In the genomic region with DNA sequence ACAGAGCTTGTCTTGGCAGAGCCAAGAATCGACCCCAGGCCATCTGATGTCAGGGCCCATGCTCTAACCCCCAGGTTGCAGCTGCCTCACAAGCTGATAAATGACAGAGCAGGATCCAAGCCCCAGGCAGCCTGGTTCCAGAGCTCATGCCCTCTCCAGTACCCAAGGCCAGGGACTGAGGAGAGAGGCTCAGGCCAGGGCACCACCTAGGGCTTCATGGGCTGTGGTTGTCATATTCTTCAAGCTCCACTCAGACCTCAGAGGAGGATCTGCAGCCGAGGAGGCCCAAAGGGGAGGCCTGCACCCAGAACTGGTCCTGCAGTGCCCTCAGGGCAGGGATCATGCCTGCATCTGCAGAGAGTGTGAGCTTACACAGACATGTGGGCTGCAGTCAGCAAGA, we compare ENCODE assay signal across 19 cellular contexts.
A peak's percentile ranks its signal among the peaks of the same experiment; 100 is the strongest.
DNase-seq lines count a peak whose midpoint lies in the region; ATAC-seq and TF ChIP-seq lines count a peak whose summit lies in the region.
"Had no signal": no experiment of that assay in that cellular context is flagged by ENCODE, and none has a peak within 500 bp of the region (broad histone marks: within the 10 kb centered on the region; RNA-seq: fewer than 3 reads in every experiment).

No MANE protein-coding gene starts in this region.

- peaks cover 4% of the 10 kb centered on the region for H3K27me3 Mint-ChIP-seq in type B pancreatic cell

- no peaks in the 10 kb centered on the region for H3K36me3 Mint-ChIP-seq in type B pancreatic cell

- H3K9me3 Mint-ChIP-seq in type B pancreatic cell: no peaks in the 10 kb centered on the region

- no peak overlapping the region for H3K4me2 ChIP-seq in IMR-90 (ENCODE audit: low read depth, low read length)

- dilution Hi-C loops in IMR-90 (cut with HindIII; ENCODE audit: low sequenced_read_pairs, unreplicated experiment): no loop called here

- H4K8ac ChIP-seq in IMR-90 (ENCODE audit: low read depth in 2 of 2, low read length in 2 of 2): no peak overlapping the region

- H3K56ac ChIP-seq in IMR-90 (ENCODE audit: extremely low read depth, insufficient read depth, low read length): no peak overlapping the region

- no peak overlapping the region for H3K27ac Mint-ChIP-seq in type B pancreatic cell
- H3K27ac Mint-ChIP-seq: IgD-negative memory B cell had no signal

- H3K79me1 ChIP-seq in IMR-90 (ENCODE audit: low read depth in 1 of 2, low read length in 2 of 2): no peaks in the 10 kb centered on the region

- no peak overlapping the region for H2AK5ac ChIP-seq in IMR-90 (ENCODE audit: low read depth, low read length)

- H3K4ac ChIP-seq in IMR-90 (ENCODE audit: low read depth, low read length): no peak overlapping the region

- no peak overlapping the region for H3K4me3 ChIP-seq in IMR-90 (ENCODE audit: insufficient read depth, low read depth, low read length)
- no peak overlapping the region for H3K4me3 ChIP-seq in HAP-1

- 0% methylated on average over 1 of the region's 2 CpGs; no CpG with 5 or more reads in 1 of the 2 experiments for WGBS in IMR-90 (ENCODE audit: extremely low coverage in 2 of 2, insufficient read length in 1 of 2), 2 experiments

- POLR2A ChIA-PET in IMR-90 (lab: Charles Lee; ENCODE audit: unreplicated experiment): no interaction called here

- H4K91ac ChIP-seq in IMR-90 (ENCODE audit: insufficient read depth, low read depth, low read length): no peak overlapping the region

- DNase-seq in activated effector memory CD4-positive, alpha-beta T cell treated with anti-CD3 and anti-CD28 coated beads, Interleukin-2, amount 50 U/mL, for 16 hours: peak; percentile 45
- no peak for DNase-seq in activated effector memory CD4-positive, alpha-beta T cell treated with Interleukin-2 at 50 U/mL for 16 hours
- DNase-seq in IMR-90 (no peak), islet precursor cell (peak; percentile 55), type B pancreatic cell (ENCODE audit: extremely low spot score, unreplicated experiment) (peak; percentile 59), NCI-H1694 treated with DMSO at 0.1 percent for 48 hours (lab: John Stamatoyannopoulos, UW) (no peak), HAP-1 (ENCODE audit: low spot score in 2 of 2) (no peak), GM13977 (ENCODE audit: low spot score) (no peak)
- DNase-seq: AML-193, Caco-2, DMS53, GOT3, NCI-H1417, NCI-H2029, NCI-H2171 treated with DMSO at 0.1 percent for 48 hours, NCI-H510A treated with DMSO at 0.1 percent for 48 hours, SHP77 had no signal

- in situ Hi-C loops in IMR-90 (cut with MboI; ENCODE audit: low sequenced_read_pairs): no loop called here
- in situ Hi-C loops in HAP-1 (cut with MboI; ENCODE audit: low sequenced_read_pairs): no loop called here
- in situ Hi-C loops in GM13977 (cut with MboI; ENCODE audit: low pct_unique_long_range_greater_than_20kb, low sequenced_read_pairs, unreplicated experiment): no loop called here

- no TSS peak for BruUV-seq in IMR-90 (replicated peaks; lab: Mats Ljungman, UMichigan)

- H2BK20ac ChIP-seq in IMR-90 (ENCODE audit: low read depth, low read length): no peak overlapping the region

- no peak overlapping the region for H2BK15ac ChIP-seq in IMR-90 (ENCODE audit: low read depth, low read length)

- no peak overlapping the region for H3K18ac ChIP-seq in IMR-90 (ENCODE audit: low read depth, low read length)

- H3K23ac ChIP-seq in IMR-90 (ENCODE audit: low read depth, low read length): no peak overlapping the region

- no peaks in the 10 kb centered on the region for H3K9me3 ChIP-seq in IMR-90 (ENCODE audit: control insufficient read depth, insufficient read depth, low read length)
- H3K9me3 ChIP-seq in HAP-1: no peaks in the 10 kb centered on the region
- H3K9me3 ChIP-seq: Caco-2 had no signal

- TF ChIP-seq CTCF in IMR-90 (conservative IDR thresholded peaks at IDR 0.05; ENCODE audit: low read depth, low read length) (no peak), type B pancreatic cell (conservative IDR thresholded peaks at IDR 0.05) (no peak), GM13977 (IDR thresholded peaks at IDR 0.05; ENCODE audit: extremely low read depth, insufficient read depth, missing control alignments) (no peak)

- no peaks in the 10 kb centered on the region for H3K4me1 ChIP-seq in IMR-90 (ENCODE audit: control insufficient read depth, insufficient read depth, low read length)
- no peaks in the 10 kb centered on the region for H3K4me1 ChIP-seq in HAP-1
- H3K4me1 ChIP-seq: Caco-2 had no signal

- H2BK5ac ChIP-seq in IMR-90 (ENCODE audit: low read depth, low read length, poor library complexity, severe bottlenecking): no peak overlapping the region

- no peak overlapping the region for H4K5ac ChIP-seq in IMR-90 (ENCODE audit: low read depth, low read length)

- peak overlapping the region; percentile 6 for H2AK9ac ChIP-seq in IMR-90 (replicated peaks; ENCODE audit: low read depth, low read length, poor library complexity)

- H3K9me1 ChIP-seq in IMR-90 (ENCODE audit: insufficient read depth, low read length): no peaks in the 10 kb centered on the region

- TF ChIP-seq POLR2A in IMR-90 (IDR thresholded peaks at IDR 0.05; ENCODE audit: low read depth, low read length): no peak

- no peak for TF ChIP-seq RAD21 in IMR-90 (IDR thresholded peaks at IDR 0.05; ENCODE audit: low read length)

- H3K27ac ChIP-seq in IMR-90 (ENCODE audit: insufficient read depth, low read length): no peak overlapping the region

- no peak overlapping the region for H3K9ac ChIP-seq in IMR-90 (ENCODE audit: low read depth, low read length)

- CTCF ChIA-PET in IMR-90 (lab: Yijun Ruan, JAX): no interaction called here

- no peak overlapping the region for H2BK120ac ChIP-seq in IMR-90 (ENCODE audit: low read depth, low read length)

- H3K4me1 Mint-ChIP-seq in type B pancreatic cell (ENCODE audit: unreplicated experiment): peaks cover 8% of the 10 kb centered on the region
- H3K4me1 Mint-ChIP-seq: IgD-negative memory B cell had no signal

- no peak for ATAC-seq in IMR-90 (ENCODE audit: low read depth)
- ATAC-seq: Panc1 had no signal

- no peak overlapping the region for H3K4me3 Mint-ChIP-seq in type B pancreatic cell
- H3K4me3 Mint-ChIP-seq: IgD-negative memory B cell had no signal

- no peak overlapping the region for H3K14ac ChIP-seq in IMR-90 (replicated peaks; ENCODE audit: low read depth, low read length)

- intact Hi-C loops in IMR-90 (cut with micrococcal nuclease): no loop called here

- no peaks in the 10 kb centered on the region for H3K36me3 ChIP-seq in IMR-90 (ENCODE audit: control insufficient read depth, insufficient read depth, low read length)
- no peaks in the 10 kb centered on the region for H3K36me3 ChIP-seq in HAP-1 (replicated peaks)

- no peaks in the 10 kb centered on the region for H4K20me1 ChIP-seq in IMR-90 (ENCODE audit: insufficient read depth, low read length)

- no peak overlapping the region for H2AFZ ChIP-seq in IMR-90 (replicated peaks; ENCODE audit: low read length, poor library complexity)

- H3K27me3 ChIP-seq in IMR-90 (ENCODE audit: control insufficient read depth, insufficient read depth, low read length): no peaks in the 10 kb centered on the region
- H3K27me3 ChIP-seq in HAP-1 (ENCODE audit: low read depth): no peaks in the 10 kb centered on the region

TF ChIP-seq in IMR-90, 13 proteins besides CTCF, POLR2A, EP300 and RAD21:
- TF ChIP-seq MAZ (IDR thresholded peaks at IDR 0.05; ENCODE audit: borderline replicate concordance, low read depth, low read length) (no peak), BHLHE40 (IDR thresholded peaks at IDR 0.05; ENCODE audit: low read depth, low read length) (no peak), CHD1 (IDR thresholded peaks at IDR 0.05; ENCODE audit: low read depth, low read length) (no peak), NFE2L2 (IDR thresholded peaks at IDR 0.05; ENCODE audit: low read depth, low read length) (no peak), MXI1 (IDR thresholded peaks at IDR 0.05; ENCODE audit: borderline replicate concordance, low read depth, low read length) (no peak), CEBPB (IDR thresholded peaks at IDR 0.05; ENCODE audit: low read depth, low read length) (no peak), RFX5 (IDR thresholded peaks at IDR 0.05; ENCODE audit: low read depth, low read length) (no peak), SMC3 (IDR thresholded peaks at IDR 0.05; ENCODE audit: low read depth, low read length) (no peak), FOS (IDR thresholded peaks at IDR 0.05; ENCODE audit: low read depth, low read length) (no peak), MAFK (IDR thresholded peaks at IDR 0.05; ENCODE audit: low read depth, low read length) (no peak)
- TF ChIP-seq, protein P1, sequence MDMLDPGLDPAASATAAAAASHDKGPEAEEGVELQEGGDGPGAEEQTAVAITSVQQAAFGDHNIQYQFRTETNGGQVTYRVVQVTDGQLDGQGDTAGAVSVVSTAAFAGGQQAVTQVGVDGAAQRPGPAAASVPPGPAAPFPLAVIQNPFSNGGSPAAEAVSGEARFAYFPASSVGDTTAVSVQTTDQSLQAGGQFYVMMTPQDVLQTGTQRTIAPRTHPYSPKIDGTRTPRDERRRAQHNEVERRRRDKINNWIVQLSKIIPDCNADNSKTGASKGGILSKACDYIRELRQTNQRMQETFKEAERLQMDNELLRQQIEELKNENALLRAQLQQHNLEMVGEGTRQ (IDR thresholded peaks at IDR 0.05; ENCODE audit: low read depth, low read length): no peak

Comparison
In these comparisons a context has a peak if more than half of its experiments do, and no peak if none do; other contexts are left out.
1. DNase-seq: peak in activated effector memory CD4-positive, alpha-beta T cell treated with anti-CD3 and anti-CD28 coated beads, Interleukin-2, amount 50 U/mL, for 16 hours (single experiment), islet precursor cell (single experiment) and type B pancreatic cell (single experiment); none in activated effector memory CD4-positive, alpha-beta T cell treated with Interleukin-2 at 50 U/mL for 16 hours (single experiment), IMR-90 (single experiment), NCI-H1694 treated with DMSO at 0.1 percent for 48 hours (single experiment), HAP-1 (0 of 2) and GM13977 (single experiment).